23 cellular contexts compared by ENCODE assay signal in the genomic region with DNA sequence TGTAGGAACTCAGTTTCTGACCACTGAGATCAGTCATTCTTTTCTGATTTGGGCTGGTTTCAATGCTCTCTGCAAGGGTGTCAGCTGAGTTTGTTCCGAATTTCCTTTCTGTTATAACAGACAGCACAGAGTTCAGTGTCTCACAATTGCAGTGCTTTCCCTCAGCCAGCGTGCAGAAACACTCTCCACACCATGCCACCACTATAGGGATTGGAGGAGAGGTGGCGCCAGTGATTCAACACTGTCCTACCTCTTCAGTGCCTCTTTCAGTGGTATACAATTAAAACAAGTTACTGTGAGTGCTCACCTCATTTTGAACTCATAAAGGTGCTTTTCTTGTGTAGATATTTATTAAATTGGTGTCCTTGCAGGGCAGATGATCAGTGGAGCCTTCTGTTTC.
"Had no signal": no experiment of that assay in that cellular context is flagged by ENCODE, and none has a peak within 500 bp of the region (broad histone marks: within the 10 kb centered on the region; RNA-seq: fewer than 3 reads in every experiment).

No MANE protein-coding gene starts in this region.

- H3K36me3 ChIP-seq: colonic mucosa, heart left ventricle, neutrophil, pancreas, right atrium auricular region, thyroid gland, upper lobe of right lung had no signal

- H3K9me3 ChIP-seq: colonic mucosa, neutrophil, pancreas, right atrium auricular region, thyroid gland, upper lobe of right lung had no signal

- H3K27ac ChIP-seq: colonic mucosa, heart left ventricle, neutrophil, pancreas, psoas muscle, right atrium auricular region, thyroid gland, upper lobe of right lung had no signal

- H3K27me3 ChIP-seq: colonic mucosa, heart left ventricle, neutrophil, pancreas, right atrium auricular region, thyroid gland, upper lobe of right lung had no signal

- DNase-seq: activated CD4-positive, alpha-beta T cell treated with anti-CD3 and anti-CD28 coated beads, Interleukin-2, amount 50 U/mL, for 4 hours; activated naive CD4-positive, alpha-beta T cell treated with anti-CD3 and anti-CD28 coated beads for 36 hours; activated naive CD8-positive, alpha-beta T cell treated with anti-CD3 and anti-CD28 coated beads, Interleukin-2, amount 10 ng/mL, durations not matched to agents 7 days and 5 days; activated T-cell treated with anti-CD3 and anti-CD28 coated beads, Interleukin-2, amount 50 U/mL, for 48 hours; amniotic stem cell; colonic mucosa; heart left ventricle; left colon; midbrain; natural killer cell; pancreas; psoas muscle; stimulated activated CD4-positive, alpha-beta T cell treated with anti-CD3 and anti-CD28 coated beads, Interleukin-12 subunit alpha, Interleukin-12 subunit beta, amount 100 ng/mL, for 4 hours; stimulated activated CD4-positive, alpha-beta T cell treated with anti-CD3 and anti-CD28 coated beads, Interleukin-4, amount 100 ng/mL, for 4 hours; substantia nigra; T-helper 9 cell; thyroid gland; upper lobe of right lung had no signal

- FAIRE-seq: bronchial epithelial cell, keratinocyte had no signal

- H3K4me1 ChIP-seq: colonic mucosa, heart left ventricle, pancreas, psoas muscle, right atrium auricular region, thyroid gland, upper lobe of right lung had no signal

- ATAC-seq: heart left ventricle, left colon, natural killer cell, pancreas, psoas muscle, upper lobe of right lung, WTC11 had no signal

- H3K4me3 ChIP-seq: colonic mucosa, heart left ventricle, pancreas, psoas muscle, right atrium auricular region, thyroid gland, upper lobe of right lung had no signal
